16 cellular contexts compared by ENCODE assay signal in the genomic region with DNA sequence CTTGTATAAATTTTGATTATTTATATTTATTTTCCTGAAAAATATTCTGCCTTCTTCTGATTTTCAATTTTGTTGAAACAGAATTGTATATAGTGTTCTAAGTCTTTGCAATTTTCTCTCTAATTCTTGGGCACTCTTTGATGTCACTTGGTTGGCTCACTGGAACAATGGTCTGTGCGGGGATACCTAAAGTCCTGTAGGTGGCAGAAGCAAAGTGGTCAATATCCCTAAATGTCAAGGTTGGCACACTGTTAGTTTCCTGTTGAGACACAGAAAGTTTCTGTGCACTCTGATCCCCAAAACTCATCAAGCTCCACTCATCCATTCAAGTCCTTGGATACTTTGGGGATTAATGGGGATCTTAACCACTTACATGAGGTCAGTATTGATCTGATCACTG.
"Had no signal": no experiment of that assay in that cellular context is flagged by ENCODE, and none has a peak within 500 bp of the region (broad histone marks: within the 10 kb centered on the region; RNA-seq: fewer than 3 reads in every experiment).

No MANE protein-coding gene starts in this region.

- ATAC-seq: activated CD8-positive, alpha-beta T cell treated with anti-CD3 and anti-CD28 coated beads for 36 hours; activated T-cell treated with anti-CD3 and anti-CD28 coated beads, Interleukin-2, amount 50 U/mL, for 72 hours; left lobe of liver; natural killer cell treated with Interleukin-12 subunit alpha and Interleukin-12 subunit beta and Interleukin-15 and Interleukin-18, amount 100 ng/mL, for 72 hours; psoas muscle; sciatic nerve had no signal

- H3K36me3 Mint-ChIP-seq: natural killer cell treated with Interleukin-12 subunit alpha and Interleukin-12 subunit beta and Interleukin-15 and Interleukin-18, amount 100 ng/mL, for 72 hours had no signal

- H3K4me3 Mint-ChIP-seq: activated CD8-positive, alpha-beta T cell treated with anti-CD3 and anti-CD28 coated beads for 36 hours; activated T-cell treated with anti-CD3 and anti-CD28 coated beads, Interleukin-2, amount 50 U/mL, for 72 hours; natural killer cell treated with Interleukin-12 subunit alpha and Interleukin-12 subunit beta and Interleukin-15 and Interleukin-18, amount 100 ng/mL, for 72 hours; T-helper 2 cell treated with Interferon-gamma antibody and Interleukin-4, amounts not matched to agents 5 μg/mL and 100 μg/mL, for 36 hours had no signal

- H3K36me3 ChIP-seq: esophagus muscularis mucosa, spleen had no signal

- H3K27ac Mint-ChIP-seq: activated CD8-positive, alpha-beta T cell treated with anti-CD3 and anti-CD28 coated beads for 36 hours; activated T-cell treated with anti-CD3 and anti-CD28 coated beads, Interleukin-2, amount 50 U/mL, for 72 hours; natural killer cell treated with Interleukin-12 subunit alpha and Interleukin-12 subunit beta and Interleukin-15 and Interleukin-18, amount 100 ng/mL, for 72 hours; T-helper 2 cell treated with Interferon-gamma antibody and Interleukin-4, amounts not matched to agents 5 μg/mL and 100 μg/mL, for 36 hours had no signal

- H3K4me3 ChIP-seq: esophagus muscularis mucosa, psoas muscle, spleen had no signal

- H3K4me1 ChIP-seq: esophagus muscularis mucosa, psoas muscle, spleen had no signal

- H3K27me3 Mint-ChIP-seq: activated CD8-positive, alpha-beta T cell treated with anti-CD3 and anti-CD28 coated beads for 36 hours; natural killer cell treated with Interleukin-12 subunit alpha and Interleukin-12 subunit beta and Interleukin-15 and Interleukin-18, amount 100 ng/mL, for 72 hours had no signal

- H3K27ac ChIP-seq: esophagus muscularis mucosa, psoas muscle, spleen had no signal

- DNase-seq: activated CD4-positive, alpha-beta T cell treated with anti-CD3 and anti-CD28 coated beads for 1 hour; activated CD8-positive, alpha-beta memory T cell treated with anti-CD3 and anti-CD28 coated beads, Interleukin-2, amount 50 U/mL, for 4 hours; activated CD8-positive, alpha-beta T cell treated with anti-CD3 and anti-CD28 coated beads for 36 hours; activated T-cell treated with anti-CD3 and anti-CD28 coated beads, Interleukin-2, amount 50 U/mL, for 72 hours; aorta; glutamatergic neuron; psoas muscle; spleen; stimulated activated CD4-positive, alpha-beta T cell treated with anti-CD3 and anti-CD28 coated beads, Interleukin-2, amount 100 ng/mL, for 24 hours; stimulated activated naive CD4-positive, alpha-beta T cell; trophoblast cell had no signal

- H3K27me3 ChIP-seq: esophagus muscularis mucosa, spleen had no signal

- H3K9me3 ChIP-seq: esophagus muscularis mucosa, psoas muscle had no signal
